In genomic region chr20:61746781-61747180, GRCh38 we compare ENCODE assay signal across 19 cellular contexts.
"Had no signal": no experiment of that assay in that cellular context is flagged by ENCODE, and none has a peak within 500 bp of the region (broad histone marks: within the 10 kb centered on the region; RNA-seq: fewer than 3 reads in every experiment).

No MANE protein-coding gene starts in this region.

- H3K4me1 ChIP-seq: heart left ventricle, right atrium auricular region, sigmoid colon, stomach had no signal

- H3K36me3 ChIP-seq: heart left ventricle, neutrophil, right atrium auricular region, sigmoid colon, stomach had no signal

- H3K27ac ChIP-seq: coronary artery, heart left ventricle, neutrophil, right atrium auricular region, sigmoid colon, skin epidermis, stomach had no signal

- DNase-seq: effector CD4-positive, alpha-beta T cell; endodermal cell; hippocampal formation; kidney glomerular epithelial cell; mesendoderm; naive thymus-derived CD4-positive, alpha-beta T cell; nephron progenitor cell; sigmoid colon; stimulated activated CD4-positive, alpha-beta T cell treated with anti-CD3 and anti-CD28 coated beads, Interleukin-12 subunit alpha, Interleukin-12 subunit beta, amount 100 ng/mL, for 4 hours; stimulated activated naive CD4-positive, alpha-beta T cell; stomach; substantia nigra had no signal

- H3K4me3 ChIP-seq: coronary artery, heart left ventricle, lung, right atrium auricular region, sigmoid colon, skin epidermis, stomach had no signal

- ATAC-seq: heart left ventricle; left lobe of liver; naive thymus-derived CD4-positive, alpha-beta T cell had no signal

- H3K27me3 ChIP-seq: heart left ventricle, neutrophil, right atrium auricular region had no signal

- H3K9me3 ChIP-seq: neutrophil had no signal
